1 cellular context compared by ENCODE assay signal in genomic region chr3:8578282-8578681, GRCh38.
TF ChIP-seq lines count a peak whose summit lies in the region.

No MANE protein-coding gene starts in this region.

TF ChIP-seq in IMR-90, 13 proteins besides CTCF, POLR2A, EP300 and RAD21:
- TF ChIP-seq MAZ (IDR thresholded peaks at IDR 0.05; ENCODE audit: borderline replicate concordance, low read depth, low read length) (no peak), FOS (IDR thresholded peaks at IDR 0.05; ENCODE audit: low read depth, low read length) (no peak), RCOR1 (IDR thresholded peaks at IDR 0.05; ENCODE audit: insufficient replicate concordance, low read length) (no peak), MAFK (IDR thresholded peaks at IDR 0.05; ENCODE audit: low read depth, low read length) (no peak), CEBPB (IDR thresholded peaks at IDR 0.05; ENCODE audit: low read depth, low read length) (no peak), NFE2L2 (IDR thresholded peaks at IDR 0.05; ENCODE audit: low read depth, low read length) (no peak), CHD1 (IDR thresholded peaks at IDR 0.05; ENCODE audit: low read depth, low read length) (no peak), RFX5 (IDR thresholded peaks at IDR 0.05; ENCODE audit: low read depth, low read length) (no peak), SMC3 (IDR thresholded peaks at IDR 0.05; ENCODE audit: low read depth, low read length) (no peak), BHLHE40 (IDR thresholded peaks at IDR 0.05; ENCODE audit: low read depth, low read length) (no peak), MXI1 (IDR thresholded peaks at IDR 0.05; ENCODE audit: borderline replicate concordance, low read depth, low read length) (no peak)
- TF ChIP-seq, protein P1, sequence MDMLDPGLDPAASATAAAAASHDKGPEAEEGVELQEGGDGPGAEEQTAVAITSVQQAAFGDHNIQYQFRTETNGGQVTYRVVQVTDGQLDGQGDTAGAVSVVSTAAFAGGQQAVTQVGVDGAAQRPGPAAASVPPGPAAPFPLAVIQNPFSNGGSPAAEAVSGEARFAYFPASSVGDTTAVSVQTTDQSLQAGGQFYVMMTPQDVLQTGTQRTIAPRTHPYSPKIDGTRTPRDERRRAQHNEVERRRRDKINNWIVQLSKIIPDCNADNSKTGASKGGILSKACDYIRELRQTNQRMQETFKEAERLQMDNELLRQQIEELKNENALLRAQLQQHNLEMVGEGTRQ (IDR thresholded peaks at IDR 0.05; ENCODE audit: low read depth, low read length) = no peak
- TF ChIP-seq, protein P2, sequence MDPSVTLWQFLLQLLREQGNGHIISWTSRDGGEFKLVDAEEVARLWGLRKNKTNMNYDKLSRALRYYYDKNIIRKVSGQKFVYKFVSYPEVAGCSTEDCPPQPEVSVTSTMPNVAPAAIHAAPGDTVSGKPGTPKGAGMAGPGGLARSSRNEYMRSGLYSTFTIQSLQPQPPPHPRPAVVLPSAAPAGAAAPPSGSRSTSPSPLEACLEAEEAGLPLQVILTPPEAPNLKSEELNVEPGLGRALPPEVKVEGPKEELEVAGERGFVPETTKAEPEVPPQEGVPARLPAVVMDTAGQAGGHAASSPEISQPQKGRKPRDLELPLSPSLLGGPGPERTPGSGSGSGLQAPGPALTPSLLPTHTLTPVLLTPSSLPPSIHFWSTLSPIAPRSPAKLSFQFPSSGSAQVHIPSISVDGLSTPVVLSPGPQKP (IDR thresholded peaks at IDR 0.05; ENCODE audit: borderline replicate concordance, low read depth, low read length) = no peak
